2 cellular contexts compared by ENCODE assay signal in genomic region chr6:166636191-166636938, GRCh38.
TF ChIP-seq lines count a peak whose summit lies in the region.

No MANE protein-coding gene starts in this region.

TF ChIP-seq in SK-N-SH treated with all-trans-retinoic acid at 6 μM for 48 hours, 23 proteins besides CTCF, POLR2A, EP300 and RAD21 (continued from another document):
- TF ChIP-seq TOX (CRISPR knock-in tag; IDR thresholded peaks at IDR 0.05; ENCODE audit: borderline replicate concordance) (no peak), SNAI2 (CRISPR knock-in tag; IDR thresholded peaks at IDR 0.05) (no peak), ARNTL (CRISPR knock-in tag; IDR thresholded peaks at IDR 0.05; ENCODE audit: borderline replicate concordance, low read depth) (no peak), OSR1 (CRISPR knock-in tag; IDR thresholded peaks at IDR 0.05) (no peak), ZFP30 (CRISPR knock-in tag; IDR thresholded peaks at IDR 0.05) (no peak), ZNF565 (CRISPR knock-in tag; conservative IDR thresholded peaks at IDR 0.05; ENCODE audit: low read depth) (no peak)
TF ChIP-seq in SK-N-SH treated with all-trans-retinoic acid at 6 μM for 48 hours: peak in this region for 0.

TF ChIP-seq in SK-N-SH, 30 proteins besides CTCF, POLR2A, EP300 and RAD21 (continued from another document):
- no peak for TF ChIP-seq IRF3 (IDR thresholded peaks at IDR 0.05; ENCODE audit: low read depth, low read length)
- TF ChIP-seq POLR2AphosphoS5 (IDR thresholded peaks at IDR 0.05; ENCODE audit: low read depth, low read length) = no peak
- TF ChIP-seq MEF2A (IDR thresholded peaks at IDR 0.05; ENCODE audit: borderline replicate concordance, low read depth) = no peak
- no peak for TF ChIP-seq TCF12 (IDR thresholded peaks at IDR 0.05)
- TF ChIP-seq ZBTB33 (IDR thresholded peaks at IDR 0.05; ENCODE audit: borderline replicate concordance, low read depth) = no peak
- TF ChIP-seq, protein P1, sequence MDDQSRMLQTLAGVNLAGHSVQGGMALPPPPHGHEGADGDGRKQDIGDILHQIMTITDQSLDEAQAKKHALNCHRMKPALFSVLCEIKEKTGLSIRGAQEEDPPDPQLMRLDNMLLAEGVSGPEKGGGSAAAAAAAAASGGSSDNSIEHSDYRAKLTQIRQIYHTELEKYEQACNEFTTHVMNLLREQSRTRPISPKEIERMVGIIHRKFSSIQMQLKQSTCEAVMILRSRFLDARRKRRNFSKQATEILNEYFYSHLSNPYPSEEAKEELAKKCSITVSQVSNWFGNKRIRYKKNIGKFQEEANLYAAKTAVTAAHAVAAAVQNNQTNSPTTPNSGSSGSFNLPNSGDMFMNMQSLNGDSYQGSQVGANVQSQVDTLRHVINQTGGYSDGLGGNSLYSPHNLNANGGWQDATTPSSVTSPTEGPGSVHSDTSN (IDR thresholded peaks at IDR 0.05) = no peak
- no peak for TF ChIP-seq NFIC (IDR thresholded peaks at IDR 0.05; ENCODE audit: borderline replicate concordance)
- no peak for TF ChIP-seq SMC3 (IDR thresholded peaks at IDR 0.05; ENCODE audit: low read depth, low read length)
- TF ChIP-seq GATA2 (CRISPR knock-in tag; IDR thresholded peaks at IDR 0.05) = no peak
- TF ChIP-seq JUND (IDR thresholded peaks at IDR 0.05) = no peak
- TF ChIP-seq, protein P2, sequence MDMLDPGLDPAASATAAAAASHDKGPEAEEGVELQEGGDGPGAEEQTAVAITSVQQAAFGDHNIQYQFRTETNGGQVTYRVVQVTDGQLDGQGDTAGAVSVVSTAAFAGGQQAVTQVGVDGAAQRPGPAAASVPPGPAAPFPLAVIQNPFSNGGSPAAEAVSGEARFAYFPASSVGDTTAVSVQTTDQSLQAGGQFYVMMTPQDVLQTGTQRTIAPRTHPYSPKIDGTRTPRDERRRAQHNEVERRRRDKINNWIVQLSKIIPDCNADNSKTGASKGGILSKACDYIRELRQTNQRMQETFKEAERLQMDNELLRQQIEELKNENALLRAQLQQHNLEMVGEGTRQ (IDR thresholded peaks at IDR 0.05; ENCODE audit: borderline replicate concordance, low read depth, low read length) = no peak
- TF ChIP-seq FOXM1 (IDR thresholded peaks at IDR 0.05; ENCODE audit: low read depth) = no peak
- TF ChIP-seq, protein P3, sequence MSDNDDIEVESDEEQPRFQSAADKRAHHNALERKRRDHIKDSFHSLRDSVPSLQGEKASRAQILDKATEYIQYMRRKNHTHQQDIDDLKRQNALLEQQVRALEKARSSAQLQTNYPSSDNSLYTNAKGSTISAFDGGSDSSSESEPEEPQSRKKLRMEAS (IDR thresholded peaks at IDR 0.05; ENCODE audit: low read depth) = no peak
- TF ChIP-seq TEAD4 (IDR thresholded peaks at IDR 0.05; ENCODE audit: borderline replicate concordance, insufficient read depth) = no peak
- no peak for TF ChIP-seq EZH2phosphoT487 (IDR thresholded peaks at IDR 0.05; ENCODE audit: borderline replicate concordance, low read depth)
- no peak for TF ChIP-seq SIN3A (IDR thresholded peaks at IDR 0.05; ENCODE audit: borderline replicate concordance, low read depth, low read length)
